In genomic region chr11:124875943-124876817, GRCh38 we compare ENCODE assay signal across 1 cellular context.
TF ChIP-seq lines count a peak whose summit lies in the region.

No MANE protein-coding gene starts in this region.

TF ChIP-seq in HEK293, 187 proteins besides CTCF, POLR2A, EP300 and RAD21 (continued from another document and continues in another):
- TF ChIP-seq ZEB2 (tag by site-specific recombination; IDR thresholded peaks at IDR 0.05) (peak; percentile 86), ZNF76 (tag by site-specific recombination; IDR thresholded peaks at IDR 0.05; ENCODE audit: borderline replicate concordance, low read depth) (0 out of 2 replicates have a peak, but pooled peaks have one; percentile 34), ZNF223 (tag by site-specific recombination; IDR thresholded peaks at IDR 0.05) (no peak), HOXD13 (CRISPR knock-in tag; IDR thresholded peaks at IDR 0.05; ENCODE audit: borderline replicate concordance) (no peak), PBX3 (CRISPR knock-in tag; IDR thresholded peaks at IDR 0.05) (peak; percentile 83; the same call in 1 of the 2 replicates), ZNF501 (tag by site-specific recombination; IDR thresholded peaks at IDR 0.05) (peak; percentile 82), ZBTB11 (tag by site-specific recombination; conservative IDR thresholded peaks at IDR 0.05; ENCODE audit: low read depth) (peak; percentile 66), WT1 (tag by site-specific recombination; IDR thresholded peaks at IDR 0.05) (peak; percentile 39; the same call in 1 of the 2 replicates), ZNF777 (tag by site-specific recombination; IDR thresholded peaks at IDR 0.05; ENCODE audit: borderline replicate concordance) (peak; percentile 37; the same call in 1 of the 2 replicates), GLI4 (tag by site-specific recombination; IDR thresholded peaks at IDR 0.05) (no peak), ZNF785 (tag by site-specific recombination; IDR thresholded peaks at IDR 0.05) (peak; percentile 71; the same call in 1 of the 2 replicates), HOXA7 (CRISPR knock-in tag; IDR thresholded peaks at IDR 0.05; ENCODE audit: borderline replicate concordance) (no peak), ZNF610 (tag by site-specific recombination; IDR thresholded peaks at IDR 0.05; ENCODE audit: borderline replicate concordance) (0 out of 2 replicates have a peak, but pooled peaks have one; percentile 31), ZNF624 (tag by site-specific recombination; IDR thresholded peaks at IDR 0.05) (no peak), ZNF660 (tag by site-specific recombination; IDR thresholded peaks at IDR 0.05) (peak; percentile 81), ZNF585B (tag by site-specific recombination; IDR thresholded peaks at IDR 0.05) (no peak), ZNF692 (tag by site-specific recombination; IDR thresholded peaks at IDR 0.05) (0 out of 2 replicates have a peak, but pooled peaks have one; percentile 49), SP7 (tag by site-specific recombination; IDR thresholded peaks at IDR 0.05) (peak; percentile 80), ZNF544 (tag by site-specific recombination; IDR thresholded peaks at IDR 0.05) (no peak), KLF17 (tag by site-specific recombination; IDR thresholded peaks at IDR 0.05) (0 out of 2 replicates have a peak, but pooled peaks have one; percentile 43), ZNF274 (IDR thresholded peaks at IDR 0.05; ENCODE audit: low read length) (no peak), ZNF274 (tag by site-specific recombination; IDR thresholded peaks at IDR 0.05; ENCODE audit: borderline replicate concordance) (no peak), KLF7 (tag by site-specific recombination; IDR thresholded peaks at IDR 0.05; ENCODE audit: borderline replicate concordance) (no peak), IKZF3 (tag by site-specific recombination; IDR thresholded peaks at IDR 0.05) (peak; percentile 85; the same call in 1 of the 2 replicates), ZNF664 (tag by site-specific recombination; IDR thresholded peaks at IDR 0.05) (no peak), ZBTB48 (tag by site-specific recombination; IDR thresholded peaks at IDR 0.05) (peak; percentile 52; the same call in 1 of the 2 replicates), ZBTB7A (tag by site-specific recombination; IDR thresholded peaks at IDR 0.05; ENCODE audit: low read depth) (no peak), ZFP37 (tag by site-specific recombination; IDR thresholded peaks at IDR 0.05) (peak; percentile 50; the same call in 1 of the 2 replicates), ZNF324 (tag by site-specific recombination; IDR thresholded peaks at IDR 0.05) (peak; percentile 80; the same call in 1 of the 2 replicates), ZXDB (tag by site-specific recombination; IDR thresholded peaks at IDR 0.05) (peak; percentile 95), PRDM6 (tag by site-specific recombination; IDR thresholded peaks at IDR 0.05) (no peak), ZNF398 (tag by site-specific recombination; IDR thresholded peaks at IDR 0.05) (peak; percentile 68), ZFP69B (tag by site-specific recombination; IDR thresholded peaks at IDR 0.05) (peak; percentile 55; the same call in 1 of the 2 replicates), KLF1 (tag by site-specific recombination; IDR thresholded peaks at IDR 0.05) (peak; percentile 43; the same call in 1 of the 2 replicates), ZNF423 (tag by site-specific recombination; IDR thresholded peaks at IDR 0.05) (0 out of 2 replicates have a peak, but pooled peaks have one; percentile 11), SP2 (tag by site-specific recombination; IDR thresholded peaks at IDR 0.05) (peak; percentile 89), ZBTB10 (tag by site-specific recombination; IDR thresholded peaks at IDR 0.05) (peak; percentile 90), ZNF155 (tag by site-specific recombination; IDR thresholded peaks at IDR 0.05) (no peak), ZNF580 (tag by site-specific recombination; IDR thresholded peaks at IDR 0.05) (no peak), ZBTB20 (tag by site-specific recombination; IDR thresholded peaks at IDR 0.05) (peak; percentile 86), TRIM28 (IDR thresholded peaks at IDR 0.05; ENCODE audit: borderline replicate concordance, low read length) (peak; percentile 35; the same call in 1 of the 2 replicates), ZNF211 (tag by site-specific recombination; IDR thresholded peaks at IDR 0.05; ENCODE audit: low read depth) (no peak), SETDB1 (IDR thresholded peaks at IDR 0.05; ENCODE audit: insufficient read length, low read length) (no peak), RBAK (tag by site-specific recombination; IDR thresholded peaks at IDR 0.05) (no peak), KLF9 (tag by site-specific recombination; IDR thresholded peaks at IDR 0.05; ENCODE audit: low read depth) (peak; percentile 93), ZBTB44 (tag by site-specific recombination; IDR thresholded peaks at IDR 0.05) (peak; percentile 30; the same call in 1 of the 2 replicates), ZNF184 (tag by site-specific recombination; IDR thresholded peaks at IDR 0.05) (no peak), ZNF600 (tag by site-specific recombination; IDR thresholded peaks at IDR 0.05) (peak; percentile 87), ZNF521 (tag by site-specific recombination; IDR thresholded peaks at IDR 0.05) (no peak), SP3 (tag by site-specific recombination; IDR thresholded peaks at IDR 0.05) (peak; percentile 94), ZFP41 (tag by site-specific recombination; IDR thresholded peaks at IDR 0.05; ENCODE audit: borderline replicate concordance) (no peak), ZNF214 (tag by site-specific recombination; IDR thresholded peaks at IDR 0.05; ENCODE audit: borderline replicate concordance) (no peak), ZSCAN16 (tag by site-specific recombination; IDR thresholded peaks at IDR 0.05) (no peak), ZBTB17 (tag by site-specific recombination; IDR thresholded peaks at IDR 0.05) (peak; percentile 87; the same call in 1 of the 2 replicates), ZBTB8A (tag by site-specific recombination; IDR thresholded peaks at IDR 0.05) (peak; percentile 98), ZNF2 (tag by site-specific recombination; IDR thresholded peaks at IDR 0.05) (peak; percentile 58; the same call in 1 of the 2 replicates)
